24 cellular contexts compared by ENCODE assay signal in the genomic region with DNA sequence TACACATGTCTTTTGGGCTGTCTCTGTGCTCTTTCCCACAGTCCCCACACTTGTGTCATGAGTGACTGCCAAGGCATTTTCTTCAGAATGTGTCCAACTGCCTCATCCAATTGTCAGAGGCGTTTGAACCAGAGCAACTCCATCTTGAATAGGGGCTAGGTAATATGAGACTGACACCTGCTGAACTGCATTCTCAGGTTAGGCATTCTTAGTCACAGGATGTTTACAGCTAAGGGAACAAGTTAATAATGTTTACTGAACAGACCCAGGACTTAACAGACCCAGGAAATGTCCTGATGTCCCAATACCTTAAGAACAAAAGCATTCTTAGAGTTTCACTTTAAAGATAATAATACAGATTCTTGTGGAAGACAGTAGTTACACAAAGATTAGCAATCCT.
"Had no signal": no experiment of that assay in that cellular context is flagged by ENCODE, and none has a peak within 500 bp of the region (broad histone marks: within the 10 kb centered on the region; RNA-seq: fewer than 3 reads in every experiment).

No MANE protein-coding gene starts in this region.

- H3K27me3 Mint-ChIP-seq: activated CD4-positive, alpha-beta memory T cell treated with anti-CD3 and anti-CD28 coated beads for 36 hours; activated CD4-positive, alpha-beta T cell treated with anti-CD3 and anti-CD28 coated beads, Interleukin-2, amount 10 ng/mL, durations not matched to agents 24 days and 14 days had no signal

- H3K79me2 ChIP-seq: hepatocyte had no signal

- H3K4me1 ChIP-seq: gastroesophageal sphincter, vagina had no signal

- DNase-seq: activated CD4-positive, alpha-beta memory T cell treated with anti-CD3 and anti-CD28 coated beads for 36 hours; activated CD4-positive, alpha-beta T cell treated with anti-CD3 and anti-CD28 coated beads, Interleukin-2, amount 10 ng/mL, durations not matched to agents 24 days and 14 days; activated CD4-positive, CD25-positive, alpha-beta regulatory T cell treated with anti-CD3 and anti-CD28 coated beads, Interleukin-2, amount 50 U/mL, for 72 hours; activated gamma-delta T cell treated with Interleukin-2 at 50 U/mL for 16 hours; activated naive CD4-positive, alpha-beta T cell treated with anti-CD3 and anti-CD28 coated beads, Interleukin-2, amount 50 U/mL, for 16 hours; activated T-cell treated with anti-CD3 and anti-CD28 coated beads, Interleukin-2, amount 50 U/mL, for 4 hours; central memory CD4-positive, alpha-beta T cell; left colon; midbrain; naive thymus-derived CD8-positive, alpha-beta T cell; right cardiac atrium; stimulated activated CD4-positive, alpha-beta T cell treated with anti-CD3 and anti-CD28 coated beads, Interleukin-12 subunit alpha, Interleukin-12 subunit beta, amount 100 ng/mL, for 4 hours; stimulated activated CD4-positive, alpha-beta T cell treated with anti-CD3 and anti-CD28 coated beads, Interleukin-4, amount 100 ng/mL, for 1 hour; T-helper 9 cell; WERI-Rb-1 had no signal

- H3K4me2 ChIP-seq: hepatocyte had no signal

- H3K9me3 ChIP-seq: gastroesophageal sphincter, thoracic aorta, vagina had no signal

- H3K36me3 Mint-ChIP-seq: activated CD4-positive, alpha-beta memory T cell treated with anti-CD3 and anti-CD28 coated beads for 36 hours; naive thymus-derived CD8-positive, alpha-beta T cell; type B pancreatic cell had no signal

- H3K36me3 ChIP-seq: gastroesophageal sphincter, thoracic aorta, vagina, WERI-Rb-1 had no signal

- H3K27ac Mint-ChIP-seq: activated CD4-positive, alpha-beta memory T cell treated with anti-CD3 and anti-CD28 coated beads for 36 hours; activated CD4-positive, alpha-beta T cell treated with anti-CD3 and anti-CD28 coated beads, Interleukin-2, amount 10 ng/mL, durations not matched to agents 24 days and 14 days; activated T-helper 17 cell treated with anti-CD3 and anti-CD28 coated beads, Interleukin-2, amount 50 U/mL, for 72 hours; naive thymus-derived CD8-positive, alpha-beta T cell; stimulated activated naive CD8-positive, alpha-beta T cell treated with anti-CD3 and anti-CD28 coated beads, Interleukin-15, Interleukin-2, amounts not matched to agents 100 ng/mL and 50 ng/mL, for 24 hours; T-helper 1 cell treated with Interleukin-12 subunit alpha and Interleukin-12 subunit beta and Interleukin-4 antibody, amounts not matched to agents 30 μg/mL and 1 μg/mL, for 36 hours; type B pancreatic cell had no signal

- H3K4me3 Mint-ChIP-seq: activated CD4-positive, alpha-beta memory T cell treated with anti-CD3 and anti-CD28 coated beads for 36 hours; activated CD4-positive, alpha-beta T cell treated with anti-CD3 and anti-CD28 coated beads, Interleukin-2, amount 10 ng/mL, durations not matched to agents 24 days and 14 days; activated T-cell treated with anti-CD3 and anti-CD28 coated beads, Interleukin-2, amount 50 U/mL, for 4 hours; activated T-helper 17 cell treated with anti-CD3 and anti-CD28 coated beads, Interleukin-2, amount 50 U/mL, for 72 hours; naive thymus-derived CD8-positive, alpha-beta T cell; neural crest cell; stimulated activated naive CD8-positive, alpha-beta T cell treated with anti-CD3 and anti-CD28 coated beads, Interleukin-15, Interleukin-2, amounts not matched to agents 100 ng/mL and 50 ng/mL, for 24 hours; T-helper 1 cell treated with Interleukin-12 subunit alpha and Interleukin-12 subunit beta and Interleukin-4 antibody, amounts not matched to agents 30 μg/mL and 1 μg/mL, for 36 hours; type B pancreatic cell had no signal

- H3K4me3 ChIP-seq: gastroesophageal sphincter, hepatocyte, thoracic aorta, vagina had no signal

- H3K27ac ChIP-seq: gastroesophageal sphincter, hepatocyte, thoracic aorta, vagina, WERI-Rb-1 had no signal

- H3K9me3 Mint-ChIP-seq: activated CD4-positive, alpha-beta memory T cell treated with anti-CD3 and anti-CD28 coated beads for 36 hours; activated CD4-positive, alpha-beta T cell treated with anti-CD3 and anti-CD28 coated beads, Interleukin-2, amount 10 ng/mL, durations not matched to agents 24 days and 14 days; activated T-cell treated with anti-CD3 and anti-CD28 coated beads, Interleukin-2, amount 50 U/mL, for 4 hours; activated T-helper 17 cell treated with anti-CD3 and anti-CD28 coated beads, Interleukin-2, amount 50 U/mL, for 72 hours; neural crest cell; stimulated activated naive CD8-positive, alpha-beta T cell treated with anti-CD3 and anti-CD28 coated beads, Interleukin-15, Interleukin-2, amounts not matched to agents 100 ng/mL and 50 ng/mL, for 24 hours; T-helper 1 cell treated with Interleukin-12 subunit alpha and Interleukin-12 subunit beta and Interleukin-4 antibody, amounts not matched to agents 30 μg/mL and 1 μg/mL, for 36 hours; type B pancreatic cell had no signal

- H3K27me3 ChIP-seq: gastroesophageal sphincter, hepatocyte, vagina had no signal

- ATAC-seq: activated T-cell treated with anti-CD3 and anti-CD28 coated beads, Interleukin-2, amount 50 U/mL, for 4 hours; activated T-helper 17 cell treated with anti-CD3 and anti-CD28 coated beads, Interleukin-2, amount 50 U/mL, for 72 hours; gastroesophageal sphincter; left colon; naive thymus-derived CD8-positive, alpha-beta T cell; right cardiac atrium had no signal
